8 cellular contexts compared by ENCODE assay signal in genomic region chr1:98046031-98046641, GRCh38.
DNase-seq lines count a peak whose midpoint lies in the region; ATAC-seq and TF ChIP-seq lines count a peak whose summit lies in the region.

No MANE protein-coding gene starts in this region.

- H3K36me3 ChIP-seq in ascending aorta, result no peaks in the 10 kb centered on the region
- no peaks in the 10 kb centered on the region for H3K36me3 ChIP-seq in subcutaneous abdominal adipose tissue (ENCODE audit: control insufficient read depth in 5 of 5, insufficient read depth in 5 of 5, low read length in 5 of 5)

- DNase-seq in COR-L47 (lab: John Stamatoyannopoulos, UW), result peak; percentile 46
- peak; percentile 34 for DNase-seq in M059J (ENCODE audit: low read depth)
- no peak for DNase-seq in ascending aorta (ENCODE audit: low spot score in 2 of 2)
- DNase-seq in iris pigment epithelial cell (ENCODE audit: low read depth), result peak; percentile 73
- DNase-seq in kidney tubule cell (ENCODE audit: low spot score), result no peak

- intact Hi-C loops in ascending aorta (cut with DNase I), result no loop called here

- H3K9ac ChIP-seq in subcutaneous abdominal adipose tissue (ENCODE audit: low read length in 5 of 5), result no peak overlapping the region

- H3K4me1 ChIP-seq in ascending aorta (peaks cover 0 to 8% of the 10 kb centered on the region in 2 donors), subcutaneous abdominal adipose tissue (ENCODE audit: control insufficient read depth in 5 of 5, insufficient read depth in 5 of 5, low read length in 5 of 5) (peaks cover 0 to 27% (median 21%) of the 10 kb centered on the region in 5 donors)

- peak overlapping the region; percentile 49 to 57 for H3K4me3 ChIP-seq in ascending aorta
- H3K4me3 ChIP-seq in subcutaneous abdominal adipose tissue (ENCODE audit: low read depth in 1 of 5, low read length in 5 of 5), result peak overlapping the region in 4 of 5 donors; percentile 32 to 58 (median 48)

- H3K9me3 ChIP-seq in ascending aorta (no peaks in the 10 kb centered on the region), subcutaneous abdominal adipose tissue (ENCODE audit: control insufficient read depth in 5 of 5, low read length in 5 of 5) (no peaks in the 10 kb centered on the region)

- TF ChIP-seq CTCF in ascending aorta (IDR thresholded peaks at IDR 0.05), result no peak

- no peak for ATAC-seq in GM18511 (IDR thresholded peaks at IDR 0.05; ENCODE audit: unreplicated experiment)
- ATAC-seq in HG03439 (IDR thresholded peaks at IDR 0.05; ENCODE audit: unreplicated experiment), result no peak

- H3K27me3 ChIP-seq in ascending aorta, result peaks cover 14% of the 10 kb centered on the region
- peaks cover 40 to 49% (median 46%) of the 10 kb centered on the region in 5 donors for H3K27me3 ChIP-seq in subcutaneous abdominal adipose tissue (ENCODE audit: control insufficient read depth in 5 of 5, insufficient read depth in 4 of 5, low read length in 5 of 5)

- H3K27ac ChIP-seq in ascending aorta, result no peak overlapping the region
- H3K27ac ChIP-seq in subcutaneous abdominal adipose tissue (ENCODE audit: low read depth, low read length), result no peak overlapping the region

Comparison
In these comparisons a context has a peak if more than half of its experiments do, and no peak if none do; other contexts are left out.
1. DNase-seq: peak in COR-L47 (single experiment), M059J (single experiment) and iris pigment epithelial cell (single experiment); none in ascending aorta (0 of 2) and kidney tubule cell (single experiment).